Comparison of ENCODE assay signal across 8 cellular contexts in genomic region chr7:73520673-73521635, GRCh38. TPM values are rescaled to one million over a fixed set of nuclear protein-coding genes. Genes with fewer than 3 reads are reported as not detected.
DNase-seq lines count a peak whose midpoint lies in the region; ATAC-seq, FAIRE-seq and TF ChIP-seq lines count a peak whose summit lies in the region.

No MANE protein-coding gene starts in this region.

- H3K4me3 ChIP-seq in DOHH2 (ENCODE audit: low read length) (peak overlapping the region; percentile 90), fibroblast of mammary gland (ENCODE audit: control insufficient read depth, low read depth, low read length) (peak overlapping the region; percentile 80), pancreas (peak overlapping the region; percentile 64 to 96 (median 89))

- H3K9me2 ChIP-seq in DOHH2 (replicated peaks; ENCODE audit: control insufficient read depth, low read length), result no peaks in the 10 kb centered on the region

- TF ChIP-seq CTCF in DOHH2 (IDR thresholded peaks at IDR 0.05; ENCODE audit: low read depth, low read length, poor library complexity, severe bottlenecking), result peak; percentile 16
- TF ChIP-seq CTCF in VCaP (conservative IDR thresholded peaks at IDR 0.05), result no peak
- TF ChIP-seq CTCF in fibroblast of mammary gland (conservative IDR thresholded peaks at IDR 0.05; ENCODE audit: control insufficient read depth, insufficient read depth, low read depth, low read length), result no peak
- no peak for TF ChIP-seq CTCF in pancreas (IDR thresholded peaks at IDR 0.05)

- peaks cover 34% of the 10 kb centered on the region for H4K20me1 ChIP-seq in DOHH2 (ENCODE audit: control insufficient read depth, insufficient read depth, low read depth, low read length)

- DNase-seq in fibroblast of mammary gland (ENCODE audit: low read depth) (peak; percentile 27), pancreas (peak in 2 of 6 donors; percentile 16 to 19), NCI-H1694 treated with DMSO at 0.1 percent for 48 hours (lab: John Stamatoyannopoulos, UW) (no peak)

- no peaks in the 10 kb centered on the region for H3K9me3 ChIP-seq in DOHH2 (ENCODE audit: control insufficient read depth, insufficient read depth, low read length)
- H3K9me3 ChIP-seq in pancreas, result no peaks in the 10 kb centered on the region

- peaks cover 68% of the 10 kb centered on the region for H3K4me1 ChIP-seq in DOHH2 (ENCODE audit: control insufficient read depth, low read length)
- peaks cover 13 to 27% (median 25%) of the 10 kb centered on the region in 3 donors for H3K4me1 ChIP-seq in pancreas

- peak overlapping the region; percentile 78 for H3K27ac ChIP-seq in DOHH2 (ENCODE audit: low read depth, low read length)
- H3K27ac ChIP-seq in VCaP, result peak overlapping the region; percentile 97
- H3K27ac ChIP-seq in pancreas, result peak overlapping the region; percentile 80 to 97 (median 90)

- H3K27me3 ChIP-seq in DOHH2 (ENCODE audit: control insufficient read depth, low read length) (no peaks in the 10 kb centered on the region), pancreas (no peaks in the 10 kb centered on the region)

- peak; percentile 1 for ATAC-seq in HG03196 (IDR thresholded peaks at IDR 0.05; ENCODE audit: unreplicated experiment)
- no peak for ATAC-seq in pancreas
- ATAC-seq in HG03378 (IDR thresholded peaks at IDR 0.05; ENCODE audit: unreplicated experiment), result no peak
- no peak for ATAC-seq in HG02763 (IDR thresholded peaks at IDR 0.05; ENCODE audit: unreplicated experiment)

- H3K36me3 ChIP-seq in DOHH2 (ENCODE audit: control insufficient read depth, low read length) (peaks cover 58% of the 10 kb centered on the region), pancreas (peaks cover 0 to 6% (median 0%) of the 10 kb centered on the region in 3 donors)

- FAIRE-seq in pancreas (lab: Jason Lieb, UNC), result no peak

- peak overlapping the region; percentile 98 for H3K4me2 ChIP-seq in DOHH2 (ENCODE audit: low read length)

- peaks cover 87% of the 10 kb centered on the region for H3K79me2 ChIP-seq in DOHH2 (ENCODE audit: control insufficient read depth, low read length)

- WGBS in pancreas, 2 donors, result 0% methylated on average over 36 of the region's 36 CpGs

- H3F3A ChIP-seq in DOHH2 (ENCODE audit: control insufficient read depth, insufficient read depth), result peaks cover 20% of the 10 kb centered on the region

- intact Hi-C loops in pancreas (cut with DNase I), result no loop called here

RNA-seq across cellular contexts. Expression of gene BAZ1B, which starts 1.1 kb away (rescaled TPM):
- total RNA-seq in pancreas, result 10 to 100 TPM; 16.1 to 29.0 (median 18.9) TPM
- 10 to 100 TPM; 11.6 to 12.8 TPM for polyA plus RNA-seq in pancreas

RNA-seq across cellular contexts. Expression of gene BCL7B, which starts 36.5 kb away (rescaled TPM):
- 10 to 100 TPM; 13.5 to 20.9 (median 17.1) TPM for total RNA-seq in pancreas
- 10 to 100 TPM; 34.4 to 44.6 TPM for polyA plus RNA-seq in pancreas

RNA-seq across cellular contexts. Expression of gene TBL2, which starts 57.4 kb away (rescaled TPM):
- total RNA-seq in pancreas, result 10 to 100 TPM; 21.2 to 38.9 (median 28.3) TPM
- 10 to 100 TPM; 17.2 to 26.1 TPM for polyA plus RNA-seq in pancreas
